16 cellular contexts compared by ENCODE assay signal in genomic region chr2:159867557-159868330, GRCh38.
"Had no signal": no experiment of that assay in that cellular context is flagged by ENCODE, and none has a peak within 500 bp of the region (broad histone marks: within the 10 kb centered on the region; RNA-seq: fewer than 3 reads in every experiment).

No MANE protein-coding gene starts in this region.

- H3K27ac Mint-ChIP-seq: activated CD4-positive, alpha-beta T cell treated with anti-CD3 and anti-CD28 coated beads for 36 hours; activated CD8-positive, alpha-beta T cell treated with anti-CD3 and anti-CD28 coated beads, Interleukin-2, amount 10 ng/mL, durations not matched to agents 7 days and 5 days; activated naive CD4-positive, alpha-beta T cell treated with anti-CD3 and anti-CD28 coated beads, Interleukin-2, amount 10 ng/mL, durations not matched to agents 7 days and 5 days; activated T-helper 1 cell treated with anti-CD3 and anti-CD28 coated beads, Interleukin-12 subunit alpha, Interleukin-12 subunit beta, Interleukin-2, Interleukin-4 antibody, amounts not matched to agents 30 ng/mL and 10 ng/mL and 1 ng/mL, durations not matched to agents 14 hours and 24 hours and 36 hours; naive thymus-derived CD8-positive, alpha-beta T cell; stimulated activated naive CD8-positive, alpha-beta T cell treated with anti-CD3 and anti-CD28 coated beads, Interleukin-15, Interleukin-2, amounts not matched to agents 100 ng/mL and 50 ng/mL, for 24 hours had no signal

- H3K9me3 ChIP-seq: adrenal gland, gastrocnemius medialis, mucosa of descending colon, upper lobe of right lung had no signal

- H3K4me3 Mint-ChIP-seq: activated CD4-positive, alpha-beta T cell treated with anti-CD3 and anti-CD28 coated beads for 36 hours; activated CD8-positive, alpha-beta T cell treated with anti-CD3 and anti-CD28 coated beads, Interleukin-2, amount 10 ng/mL, durations not matched to agents 7 days and 5 days; activated naive CD4-positive, alpha-beta T cell treated with anti-CD3 and anti-CD28 coated beads, Interleukin-2, amount 10 ng/mL, durations not matched to agents 7 days and 5 days; activated T-helper 1 cell treated with anti-CD3 and anti-CD28 coated beads, Interleukin-12 subunit alpha, Interleukin-12 subunit beta, Interleukin-2, Interleukin-4 antibody, amounts not matched to agents 30 ng/mL and 10 ng/mL and 1 ng/mL, durations not matched to agents 14 hours and 24 hours and 36 hours; naive thymus-derived CD8-positive, alpha-beta T cell; stimulated activated naive CD8-positive, alpha-beta T cell treated with anti-CD3 and anti-CD28 coated beads, Interleukin-15, Interleukin-2, amounts not matched to agents 100 ng/mL and 50 ng/mL, for 24 hours had no signal

- H3K4me1 Mint-ChIP-seq: activated CD4-positive, alpha-beta T cell treated with anti-CD3 and anti-CD28 coated beads for 36 hours; activated naive CD4-positive, alpha-beta T cell treated with anti-CD3 and anti-CD28 coated beads, Interleukin-2, amount 10 ng/mL, durations not matched to agents 7 days and 5 days had no signal

- H3K36me3 ChIP-seq: adrenal gland, gastrocnemius medialis, upper lobe of right lung had no signal

- DNase-seq: activated CD4-positive, alpha-beta T cell treated with anti-CD3 and anti-CD28 coated beads for 36 hours; activated CD8-positive, alpha-beta T cell treated with anti-CD3 and anti-CD28 coated beads, Interleukin-2, amount 10 ng/mL, durations not matched to agents 7 days and 5 days; activated naive CD4-positive, alpha-beta T cell treated with anti-CD3 and anti-CD28 coated beads, Interleukin-2, amount 10 ng/mL, durations not matched to agents 7 days and 5 days; adrenal gland; caudate nucleus; effector CD4-positive, alpha-beta T cell; gastrocnemius medialis; heart right ventricle; mucosa of descending colon; naive thymus-derived CD8-positive, alpha-beta T cell; stimulated activated CD4-positive, alpha-beta T cell treated with anti-CD3 and anti-CD28 coated beads, Interleukin-2, amount 100 ng/mL, for 48 hours; T-helper 9 cell; upper lobe of right lung had no signal

- H3K4me1 ChIP-seq: adrenal gland, gastrocnemius medialis, heart right ventricle, upper lobe of right lung had no signal

- H3K9me3 Mint-ChIP-seq: activated naive CD4-positive, alpha-beta T cell treated with anti-CD3 and anti-CD28 coated beads, Interleukin-2, amount 10 ng/mL, durations not matched to agents 7 days and 5 days; activated T-helper 1 cell treated with anti-CD3 and anti-CD28 coated beads, Interleukin-12 subunit alpha, Interleukin-12 subunit beta, Interleukin-2, Interleukin-4 antibody, amounts not matched to agents 30 ng/mL and 10 ng/mL and 1 ng/mL, durations not matched to agents 14 hours and 24 hours and 36 hours; naive thymus-derived CD8-positive, alpha-beta T cell; stimulated activated naive CD8-positive, alpha-beta T cell treated with anti-CD3 and anti-CD28 coated beads, Interleukin-15, Interleukin-2, amounts not matched to agents 100 ng/mL and 50 ng/mL, for 24 hours had no signal

- H3K27me3 Mint-ChIP-seq: activated CD4-positive, alpha-beta T cell treated with anti-CD3 and anti-CD28 coated beads for 36 hours; activated naive CD4-positive, alpha-beta T cell treated with anti-CD3 and anti-CD28 coated beads, Interleukin-2, amount 10 ng/mL, durations not matched to agents 7 days and 5 days; naive thymus-derived CD8-positive, alpha-beta T cell; stimulated activated naive CD8-positive, alpha-beta T cell treated with anti-CD3 and anti-CD28 coated beads, Interleukin-15, Interleukin-2, amounts not matched to agents 100 ng/mL and 50 ng/mL, for 24 hours had no signal

- H3K27me3 ChIP-seq: adrenal gland, gastrocnemius medialis, heart right ventricle, upper lobe of right lung had no signal

- H3K4me3 ChIP-seq: adrenal gland, coronary artery, gastrocnemius medialis, heart right ventricle, mucosa of descending colon, upper lobe of right lung had no signal
